ENCODE assay signal across 17 cellular contexts in the genomic region with DNA sequence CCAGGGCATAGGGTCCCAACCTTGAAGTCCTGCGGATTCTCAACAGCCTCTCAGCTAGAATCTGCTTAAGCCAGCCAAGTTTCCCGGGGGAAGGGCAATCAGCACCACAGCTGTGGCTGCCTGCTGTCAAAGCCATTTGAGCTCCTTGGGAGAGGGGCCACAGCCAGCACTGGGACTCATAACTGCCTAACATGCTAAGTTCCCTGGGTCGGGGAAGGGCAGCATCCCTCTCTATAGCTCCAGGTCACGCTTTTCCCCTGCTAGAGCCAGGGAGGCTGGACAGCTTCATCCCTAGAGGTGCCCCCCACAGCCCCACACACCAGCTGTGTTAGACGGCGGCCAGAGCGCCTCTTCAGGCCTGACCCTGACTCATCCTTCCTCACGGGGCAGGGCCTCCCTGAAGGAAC. TPM values are rescaled to one million over a fixed set of nuclear protein-coding genes. Genes with fewer than 3 reads are reported as not detected.
"Had no signal": no experiment of that assay in that cellular context is flagged by ENCODE, and none has a peak within 500 bp of the region (broad histone marks: within the 10 kb centered on the region; RNA-seq: fewer than 3 reads in every experiment).

No MANE protein-coding gene starts in this region.

- ATAC-seq: activated CD8-positive, alpha-beta T cell treated with anti-CD3 and anti-CD28 coated beads for 36 hours; activated naive CD4-positive, alpha-beta T cell treated with anti-CD3 and anti-CD28 coated beads, Interleukin-2, amount 50 U/mL, for 72 hours; gastroesophageal sphincter; lower lobe of right lung; psoas muscle; stimulated activated effector memory CD8-positive, alpha-beta T cell treated with anti-CD3 and anti-CD28 coated beads, Interleukin-12 subunit alpha, Interleukin-12 subunit beta, amount 100 ng/mL, for 72 hours had no signal

- H3K27ac ChIP-seq: gastroesophageal sphincter, lower lobe of right lung, psoas muscle, sigmoid colon, VCaP had no signal

- H3K36me3 ChIP-seq: gastroesophageal sphincter, lower lobe of right lung, sigmoid colon had no signal

- H3K27me3 ChIP-seq: gastroesophageal sphincter, sigmoid colon had no signal

- H3K4me1 ChIP-seq: gastroesophageal sphincter, lower lobe of right lung, psoas muscle, sigmoid colon had no signal

- H3K4me3 ChIP-seq: gastroesophageal sphincter, lower lobe of right lung, psoas muscle, sigmoid colon had no signal

- DNase-seq: activated CD4-positive, alpha-beta T cell treated with anti-CD3 and anti-CD28 coated beads for 4 hours; activated CD8-positive, alpha-beta T cell treated with anti-CD3 and anti-CD28 coated beads for 36 hours; activated gamma-delta T cell; activated T-cell treated with anti-CD3 and anti-CD28 coated beads, Interleukin-2, amount 50 U/mL, for 48 hours; caudate nucleus; hippocampal formation; lower lobe of right lung; midbrain; psoas muscle; sigmoid colon; stimulated activated CD4-positive, alpha-beta T cell treated with anti-CD3 and anti-CD28 coated beads, Interleukin-12 subunit alpha, Interleukin-12 subunit beta, amount 100 ng/mL, for 4 hours; stimulated activated CD4-positive, alpha-beta T cell treated with anti-CD3 and anti-CD28 coated beads, Interleukin-2, amount 100 ng/mL, for 24 hours; T-helper 1 cell had no signal

RNA-seq across cellular contexts. Expression of gene PDE1C, which starts 49.6 kb away (rescaled TPM):
- total RNA-seq: activated CD8-positive, alpha-beta T cell treated with anti-CD3 and anti-CD28 coated beads for 36 hours; activated naive CD4-positive, alpha-beta T cell treated with anti-CD3 and anti-CD28 coated beads, Interleukin-2, amount 50 U/mL, for 72 hours had no signal
